26 cellular contexts compared by ENCODE assay signal in genomic region chr4:153887217-153887616, GRCh38.
"Had no signal": no experiment of that assay in that cellular context is flagged by ENCODE, and none has a peak within 500 bp of the region (broad histone marks: within the 10 kb centered on the region; RNA-seq: fewer than 3 reads in every experiment).

No MANE protein-coding gene starts in this region.

- H3K9me3 ChIP-seq: ascending aorta, breast epithelium, colonic mucosa had no signal

- DNase-seq: activated CD4-positive, alpha-beta memory T cell treated with anti-CD3 and anti-CD28 coated beads for 36 hours; activated CD4-positive, alpha-beta T cell treated with anti-CD3 and anti-CD28 coated beads for 36 hours; activated CD4-positive, alpha-beta T cell treated with anti-CD3 and anti-CD28 coated beads, Interleukin-2, amount 10 ng/mL, durations not matched to agents 24 days and 14 days; activated CD4-positive, CD25-positive, alpha-beta regulatory T cell; activated CD4-positive, CD25-positive, alpha-beta regulatory T cell treated with anti-CD3 and anti-CD28 coated beads, Interleukin-2, amount 50 U/mL, for 72 hours; activated CD8-positive, alpha-beta memory T cell treated with anti-CD3 and anti-CD28 coated beads, Interleukin-2, amount 50 U/mL, for 48 hours; activated gamma-delta T cell; activated naive CD4-positive, alpha-beta T cell; activated naive CD4-positive, alpha-beta T cell treated with anti-CD3 and anti-CD28 coated beads, Interleukin-2, amount 10 ng/mL, durations not matched to agents 7 days and 5 days; activated naive CD8-positive, alpha-beta T cell treated with anti-CD3 and anti-CD28 coated beads, Interleukin-2, amount 10 ng/mL, durations not matched to agents 7 days and 5 days; activated T-cell treated with anti-CD3 and anti-CD28 coated beads for 4 hours; activated T-cell treated with anti-CD3 and anti-CD28 coated beads, Interleukin-2, amount 50 U/mL, for 24 hours; activated T-cell treated with anti-CD3 and anti-CD28 coated beads, Interleukin-2, amount 50 U/mL, for 72 hours; central memory CD4-positive, alpha-beta T cell; cerebellar nuclear complex; colonic mucosa; dorsolateral prefrontal cortex; effector memory CD4-positive, alpha-beta T cell; endodermal cell; head of caudate nucleus; T-cell; T-helper 9 cell had no signal

- H3K4me3 ChIP-seq: ascending aorta, breast epithelium, cardiac muscle cell, colonic mucosa, dorsolateral prefrontal cortex had no signal

- H3K27ac ChIP-seq: ascending aorta, breast epithelium, cardiac muscle cell, colonic mucosa, dorsolateral prefrontal cortex had no signal

- H3K27me3 ChIP-seq: ascending aorta, breast epithelium, cardiac muscle cell, colonic mucosa, dorsolateral prefrontal cortex had no signal

- ATAC-seq: activated CD4-positive, alpha-beta T cell treated with anti-CD3 and anti-CD28 coated beads for 36 hours; activated T-cell treated with anti-CD3 and anti-CD28 coated beads, Interleukin-2, amount 50 U/mL, for 72 hours; esophagus mucosa; T-cell had no signal

- H3K4me1 ChIP-seq: ascending aorta, breast epithelium, colonic mucosa had no signal

- H3K36me3 ChIP-seq: ascending aorta, breast epithelium, cardiac muscle cell, colonic mucosa had no signal
